Comparison of ENCODE assay signal across 8 cellular contexts in genomic region chr1:64246294-64246917, GRCh38. TPM values are rescaled to one million over a fixed set of nuclear protein-coding genes. Genes with fewer than 3 reads are reported as not detected.
DNase-seq lines count a peak whose midpoint lies in the region; ATAC-seq, FAIRE-seq and TF ChIP-seq lines count a peak whose summit lies in the region.

No MANE protein-coding gene starts in this region.

- H3K27me3 Mint-ChIP-seq in CD4-positive, alpha-beta T cell, result peaks cover 25% of the 10 kb centered on the region
- peaks cover 19% of the 10 kb centered on the region for H3K27me3 Mint-ChIP-seq in activated T-helper 17 cell treated with anti-CD3 and anti-CD28 coated beads, Interleukin-2, amount 50 U/mL, for 72 hours
- H3K27me3 Mint-ChIP-seq in activated T-cell treated with anti-CD3 and anti-CD28 coated beads, Interleukin-2, amount 50 U/mL, for 4 hours (ENCODE audit: low read depth), result peaks cover 21% of the 10 kb centered on the region

- intact Hi-C loops in CD4-positive, alpha-beta T cell (cut with DNase I, micrococcal nuclease), result loop anchor here (1.0 to 10.0 kb wide), 5 partner anchors 112 to 672 kb away; no protein-coding TSS in a partner anchor
- intact Hi-C loops in ovary (cut with DNase I), result loop anchor here in 3 of 4 donors (5.0 to 10.0 kb wide), 4 partner anchors 472 to 672 kb away; partner anchors contain the start of gene ROR1 (in 2 of the 3)

- H3K4me3 ChIP-seq in HL-60 (replicated peaks; ENCODE audit: insufficient read depth, low read length), result no peak overlapping the region
- H3K4me3 ChIP-seq in epithelial cell of proximal tubule (ENCODE audit: low read depth, low read length), result no peak overlapping the region
- no peak overlapping the region for H3K4me3 ChIP-seq in ovary

- CTCF ChIA-PET in CD4-positive, alpha-beta T cell (lab: Charles Lee), result interaction anchor here (0.6 to 1.2 kb wide), 3 partner anchors 15 to 630 kb away, joined by 3 read pairs; no protein-coding TSS in a partner anchor

- H3K27ac ChIP-seq in CD4-positive, alpha-beta T cell (ENCODE audit: low read depth, low read length), result no peak overlapping the region
- no peak overlapping the region for H3K27ac ChIP-seq in HL-60 (replicated peaks)
- H3K27ac ChIP-seq in ovary, result no peak overlapping the region

- no peaks in the 10 kb centered on the region for H3K4me1 ChIP-seq in ovary (ENCODE audit: insufficient read depth)

- POLR2A ChIA-PET in CD4-positive, alpha-beta T cell (lab: Charles Lee), result no interaction called here

- H3K36me3 Mint-ChIP-seq in CD4-positive, alpha-beta T cell (ENCODE audit: low read depth), result no peaks in the 10 kb centered on the region
- no peaks in the 10 kb centered on the region for H3K36me3 Mint-ChIP-seq in activated T-helper 17 cell treated with anti-CD3 and anti-CD28 coated beads, Interleukin-2, amount 50 U/mL, for 72 hours (ENCODE audit: low read depth)
- H3K36me3 Mint-ChIP-seq in activated T-cell treated with anti-CD3 and anti-CD28 coated beads, Interleukin-2, amount 50 U/mL, for 4 hours (ENCODE audit: insufficient read depth), result no peaks in the 10 kb centered on the region

- peaks cover 15% of the 10 kb centered on the region for H3K27me3 ChIP-seq in CD4-positive, alpha-beta T cell (ENCODE audit: control insufficient read depth, insufficient read depth, low read length)
- H3K27me3 ChIP-seq in HL-60 (ENCODE audit: insufficient read depth, poor library complexity, severe bottlenecking), result peaks cover 2% of the 10 kb centered on the region
- H3K27me3 ChIP-seq in ovary, result no peaks in the 10 kb centered on the region

- TF ChIP-seq CTCF in CD4-positive, alpha-beta T cell (IDR thresholded peaks at IDR 0.05), result peak; percentile 88
- TF ChIP-seq CTCF in HL-60 (IDR thresholded peaks at IDR 0.05; ENCODE audit: insufficient read depth, low read length) (peak; percentile 33), epithelial cell of proximal tubule (conservative IDR thresholded peaks at IDR 0.05; ENCODE audit: low read depth, low read length) (peak; percentile 69), ovary (IDR thresholded peaks at IDR 0.05) (peak; percentile 58 to 77 (median 72))

- ATAC-seq in CD4-positive, alpha-beta T cell (ENCODE audit: poor library complexity), result no peak
- ATAC-seq in activated T-helper 17 cell treated with anti-CD3 and anti-CD28 coated beads, Interleukin-2, amount 50 U/mL, for 72 hours (replicated peaks), result no peak
- no peak for ATAC-seq in activated T-cell treated with anti-CD3 and anti-CD28 coated beads, Interleukin-2, amount 50 U/mL, for 4 hours

- FAIRE-seq in RCC 7860 (lab: Jason Lieb, UNC), result peak; percentile 93
- no peak for FAIRE-seq in GM12892 (lab: Jason Lieb, UNC)

- H3K9me3 Mint-ChIP-seq in CD4-positive, alpha-beta T cell, result no peaks in the 10 kb centered on the region
- H3K9me3 Mint-ChIP-seq in activated T-helper 17 cell treated with anti-CD3 and anti-CD28 coated beads, Interleukin-2, amount 50 U/mL, for 72 hours, result no peaks in the 10 kb centered on the region
- no peaks in the 10 kb centered on the region for H3K9me3 Mint-ChIP-seq in activated T-cell treated with anti-CD3 and anti-CD28 coated beads, Interleukin-2, amount 50 U/mL, for 4 hours

- no peak for TF ChIP-seq POLR2A in ovary (IDR thresholded peaks at IDR 0.05)
- no peak for TF ChIP-seq POLR2A in GM12892 (IDR thresholded peaks at IDR 0.05; ENCODE audit: low read depth, low read length)

- H3K36me3 ChIP-seq in ovary, result no peaks in the 10 kb centered on the region

- DNase-seq in CD4-positive, alpha-beta T cell, result no peak
- DNase-seq in HL-60 (ENCODE audit: low read depth in 1 of 2, low spot score in 1 of 2) (no peak), RCC 7860 (ENCODE audit: low spot score) (peak; percentile 71), epithelial cell of proximal tubule (ENCODE audit: low read depth) (no peak), ovary (no peak), GM12892 (ENCODE audit: insufficient read length) (no peak)
- DNase-seq in activated T-cell treated with anti-CD3 and anti-CD28 coated beads, Interleukin-2, amount 50 U/mL, for 4 hours, result no peak

- peaks cover 38% of the 10 kb centered on the region for H3K4me1 Mint-ChIP-seq in CD4-positive, alpha-beta T cell (ENCODE audit: low read depth)
- peaks cover 5% of the 10 kb centered on the region for H3K4me1 Mint-ChIP-seq in activated T-helper 17 cell treated with anti-CD3 and anti-CD28 coated beads, Interleukin-2, amount 50 U/mL, for 72 hours
- peaks cover 20% of the 10 kb centered on the region for H3K4me1 Mint-ChIP-seq in activated T-cell treated with anti-CD3 and anti-CD28 coated beads, Interleukin-2, amount 50 U/mL, for 4 hours (ENCODE audit: low read depth)

- 3 to 11% (median 9%) methylated on average over 4 of the region's 4 CpGs for WGBS in ovary, 3 donors

- no peak for TF ChIP-seq EP300 in ovary (IDR thresholded peaks at IDR 0.05)

- H3K9me3 ChIP-seq in CD4-positive, alpha-beta T cell (ENCODE audit: control insufficient read depth, low read length), result no peaks in the 10 kb centered on the region
- no peaks in the 10 kb centered on the region for H3K9me3 ChIP-seq in ovary

- no peak overlapping the region for H3K27ac Mint-ChIP-seq in CD4-positive, alpha-beta T cell
- no peak overlapping the region for H3K27ac Mint-ChIP-seq in activated T-helper 17 cell treated with anti-CD3 and anti-CD28 coated beads, Interleukin-2, amount 50 U/mL, for 72 hours

- no peak overlapping the region for H3K4me3 Mint-ChIP-seq in CD4-positive, alpha-beta T cell
- H3K4me3 Mint-ChIP-seq in activated T-helper 17 cell treated with anti-CD3 and anti-CD28 coated beads, Interleukin-2, amount 50 U/mL, for 72 hours, result no peak overlapping the region
- no peak overlapping the region for H3K4me3 Mint-ChIP-seq in activated T-cell treated with anti-CD3 and anti-CD28 coated beads, Interleukin-2, amount 50 U/mL, for 4 hours

RNA-seq across cellular contexts. Expression of gene UBE2U, which starts 43.0 kb away (rescaled TPM):
- not detected for total RNA-seq in CD4-positive, alpha-beta T cell
- not detected in 2 replicates for total RNA-seq in epithelial cell of proximal tubule
- total RNA-seq in ovary, result not detected
- not detected for polyA plus RNA-seq in ovary
- not detected for total RNA-seq in activated T-helper 17 cell treated with anti-CD3 and anti-CD28 coated beads, Interleukin-2, amount 50 U/mL, for 72 hours
- not detected for total RNA-seq in activated T-cell treated with anti-CD3 and anti-CD28 coated beads, Interleukin-2, amount 50 U/mL, for 4 hours
- polyA plus RNA-seq in GM12892 (2012; ENCODE audit: missing spikeins), result not detected

Comparison
In these comparisons a context has a peak if more than half of its experiments do, and no peak if none do; other contexts are left out.
1. CTCF ChIP-seq: peak in every context shown above with its lines; median percentile 88 in CD4-positive, alpha-beta T cell; 72 in ovary; 69 in epithelial cell of proximal tubule; 33 in HL-60.